ENCODE assay signal across 22 cellular contexts in genomic region chr14:50469982-50470381, GRCh38.
"Had no signal": no experiment of that assay in that cellular context is flagged by ENCODE, and none has a peak within 500 bp of the region (broad histone marks: within the 10 kb centered on the region; RNA-seq: fewer than 3 reads in every experiment).

No MANE protein-coding gene starts in this region.

- ATAC-seq: effector memory CD8-positive, alpha-beta T cell; gastroesophageal sphincter; left lobe of liver; psoas muscle; sciatic nerve; stimulated activated memory B cell treated with anti-CD40 and anti-IgM and Interleukin-4, amounts not matched to agents 10 μg/mL and 1 μg/mL and 100 μg/mL, for 72 hours had no signal

- H3K4me3 ChIP-seq: esophagus squamous epithelium, gastroesophageal sphincter, psoas muscle, spleen, tibial artery, upper lobe of left lung, vagina had no signal

- H3K4me1 Mint-ChIP-seq: mesothelial cell of epicardium; nephron; stimulated activated memory B cell treated with anti-CD40 and anti-IgM and Interleukin-4, amounts not matched to agents 10 μg/mL and 1 μg/mL and 100 μg/mL, for 72 hours had no signal

- DNase-seq: effector memory CD8-positive, alpha-beta T cell; esophagus squamous epithelium; foreskin fibroblast; mammary epithelial cell; psoas muscle; retina; spleen; stimulated activated CD4-positive, alpha-beta T cell treated with anti-CD3 and anti-CD28 coated beads, Interleukin-15, amount 100 ng/mL, for 24 hours; stimulated activated CD4-positive, alpha-beta T cell treated with anti-CD3 and anti-CD28 coated beads, Interleukin-1b, Interleukin-23, amount 100 ng/mL, for 48 hours; stimulated activated CD4-positive, alpha-beta T cell treated with anti-CD3 and anti-CD28 coated beads, Interleukin-4, amount 100 ng/mL, for 24 hours; tibial artery; upper lobe of left lung had no signal

- H3K9me3 Mint-ChIP-seq: effector memory CD8-positive, alpha-beta T cell had no signal

- H3K79me2 ChIP-seq: parathyroid adenoma had no signal

- H3K27me3 ChIP-seq: esophagus squamous epithelium, gastroesophageal sphincter, spleen, tibial artery, upper lobe of left lung, vagina had no signal

- H3K9ac ChIP-seq: parathyroid adenoma had no signal

- H3K27ac ChIP-seq: esophagus squamous epithelium, gastroesophageal sphincter, parathyroid adenoma, psoas muscle, spleen, tibial artery, vagina had no signal

- H2AFZ ChIP-seq: parathyroid adenoma had no signal

- H3K27ac Mint-ChIP-seq: dendritic cell treated with granulocyte-macrophage colony-stimulating factor and Interleukin-4, amounts not matched to agents 40 ng/mL and 50 ng/mL, for 4 days; mesothelial cell of epicardium; nephron; stimulated activated memory B cell treated with anti-CD40 and anti-IgM and Interleukin-4, amounts not matched to agents 10 μg/mL and 1 μg/mL and 100 μg/mL, for 72 hours; stimulated activated naive CD8-positive, alpha-beta T cell treated with anti-CD3 and anti-CD28 coated beads, Interleukin-15, Interleukin-2, amounts not matched to agents 100 ng/mL and 50 ng/mL, for 24 hours had no signal

- H3K4me3 Mint-ChIP-seq: dendritic cell treated with granulocyte-macrophage colony-stimulating factor and Interleukin-4, amounts not matched to agents 40 ng/mL and 50 ng/mL, for 4 days; effector memory CD8-positive, alpha-beta T cell; mesothelial cell of epicardium; nephron; stimulated activated memory B cell treated with anti-CD40 and anti-IgM and Interleukin-4, amounts not matched to agents 10 μg/mL and 1 μg/mL and 100 μg/mL, for 72 hours; stimulated activated naive CD8-positive, alpha-beta T cell treated with anti-CD3 and anti-CD28 coated beads, Interleukin-15, Interleukin-2, amounts not matched to agents 100 ng/mL and 50 ng/mL, for 24 hours had no signal

- H3K4me1 ChIP-seq: esophagus squamous epithelium, parathyroid adenoma, psoas muscle, spleen, tibial artery had no signal

- H3K27me3 Mint-ChIP-seq: dendritic cell treated with granulocyte-macrophage colony-stimulating factor and Interleukin-4, amounts not matched to agents 40 ng/mL and 50 ng/mL, for 4 days; effector memory CD8-positive, alpha-beta T cell; stimulated activated memory B cell treated with anti-CD40 and anti-IgM and Interleukin-4, amounts not matched to agents 10 μg/mL and 1 μg/mL and 100 μg/mL, for 72 hours; stimulated activated naive CD8-positive, alpha-beta T cell treated with anti-CD3 and anti-CD28 coated beads, Interleukin-15, Interleukin-2, amounts not matched to agents 100 ng/mL and 50 ng/mL, for 24 hours had no signal
